In the genomic region with DNA sequence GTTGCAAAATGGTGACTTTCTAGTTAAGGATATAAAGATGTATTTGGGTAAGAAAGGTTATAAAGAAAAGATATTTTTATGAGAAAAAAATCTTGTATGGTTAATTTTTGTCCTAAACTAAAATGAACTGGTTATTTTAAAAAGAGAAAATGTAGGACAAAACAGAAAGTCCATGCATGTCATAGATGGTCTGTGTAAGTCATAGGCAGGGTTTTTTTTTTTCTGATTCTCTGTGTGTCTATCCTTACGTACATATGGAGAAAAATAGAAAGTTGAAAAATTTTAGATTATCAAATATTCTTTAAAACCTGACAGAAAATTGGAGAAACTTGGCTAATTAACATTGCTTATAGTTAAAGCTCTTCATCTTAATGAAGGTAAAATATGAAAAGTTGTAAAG, we compare ENCODE assay signal across 24 cellular contexts.
"Had no signal": no experiment of that assay in that cellular context is flagged by ENCODE, and none has a peak within 500 bp of the region (broad histone marks: within the 10 kb centered on the region; RNA-seq: fewer than 3 reads in every experiment).

No MANE protein-coding gene starts in this region.

- H3K4me3 ChIP-seq: heart right ventricle, lung, sigmoid colon, smooth muscle cell, thoracic aorta, upper lobe of left lung had no signal

- H3K4me2 ChIP-seq: smooth muscle cell had no signal

- H3K27me3 ChIP-seq: heart right ventricle, sigmoid colon, upper lobe of left lung had no signal

- DNase-seq: activated CD4-positive, alpha-beta T cell treated with anti-CD3 and anti-CD28 coated beads, Interleukin-2, amount 50 U/mL, for 4 hours; activated CD8-positive, alpha-beta memory T cell treated with anti-CD3 and anti-CD28 coated beads for 24 hours; activated CD8-positive, alpha-beta memory T cell treated with anti-CD3 and anti-CD28 coated beads, Interleukin-2, amount 50 U/mL, for 4 hours; activated T-cell treated with anti-CD3 and anti-CD28 coated beads, Interleukin-2, amount 50 U/mL, for 24 hours; aorta; effector CD4-positive, alpha-beta T cell; erythroblast; foreskin fibroblast; heart right ventricle; kidney; naive thymus-derived CD8-positive, alpha-beta T cell; sigmoid colon; stimulated activated CD4-positive, alpha-beta T cell treated with anti-CD3 and anti-CD28 coated beads, Interleukin-15, amount 100 ng/mL, for 24 hours; stimulated activated CD8-positive, alpha-beta memory T cell treated with anti-CD3 and anti-CD28 coated beads, Interleukin-4, amount 100 ng/mL, for 48 hours; stimulated activated naive CD4-positive, alpha-beta T cell; T1000; upper lobe of left lung had no signal

- H3K36me3 ChIP-seq: heart right ventricle, sigmoid colon, thoracic aorta, upper lobe of left lung had no signal

- H3K4me1 ChIP-seq: heart right ventricle, sigmoid colon, upper lobe of left lung had no signal

- H3K9me3 ChIP-seq: sigmoid colon, thoracic aorta had no signal

- ATAC-seq: activated naive CD4-positive, alpha-beta T cell treated with anti-CD3 and anti-CD28 coated beads, Interleukin-2, amount 50 U/mL, for 72 hours; activated T-helper 17 cell treated with anti-CD3 and anti-CD28 coated beads, Interleukin-2, amount 50 U/mL, for 72 hours; heart right ventricle; left lobe of liver; naive thymus-derived CD8-positive, alpha-beta T cell; WTC11 had no signal

- H3K27ac ChIP-seq: heart right ventricle, sigmoid colon, thoracic aorta, upper lobe of left lung had no signal
